Comparison of ENCODE assay signal across 8 cellular contexts in genomic region chr12:51886021-51886710, GRCh38. TPM values are rescaled to one million over a fixed set of nuclear protein-coding genes. Genes with fewer than 3 reads are reported as not detected.
DNase-seq lines count a peak whose midpoint lies in the region; ATAC-seq and TF ChIP-seq lines count a peak whose summit lies in the region.

No MANE protein-coding gene starts in this region.

- peak; percentile 92 for ATAC-seq in T-helper 17 cell
- peak; percentile 95 for ATAC-seq in central memory CD8-positive, alpha-beta T cell (replicated peaks; ENCODE audit: extremely low read depth, poor library complexity, severe bottlenecking)
- peak; percentile 88 to 91 for ATAC-seq in lower lobe of right lung

- no peaks in the 10 kb centered on the region for H3K27me3 ChIP-seq in lower lobe of right lung (ENCODE audit: low read depth)

- H3K4me1 Mint-ChIP-seq in T-helper 17 cell = peaks cover 6% of the 10 kb centered on the region
- H3K4me1 Mint-ChIP-seq in central memory CD8-positive, alpha-beta T cell = peaks cover 10% of the 10 kb centered on the region

- no peaks in the 10 kb centered on the region for H3K36me3 Mint-ChIP-seq in T-helper 17 cell (ENCODE audit: low read depth)
- peaks cover 2% of the 10 kb centered on the region for H3K36me3 Mint-ChIP-seq in central memory CD8-positive, alpha-beta T cell (ENCODE audit: insufficient read depth)

- peak overlapping the region; percentile 67 for H3K27ac Mint-ChIP-seq in T-helper 17 cell
- H3K27ac Mint-ChIP-seq in central memory CD8-positive, alpha-beta T cell (ENCODE audit: low read depth) = no peak overlapping the region

- no peaks in the 10 kb centered on the region for H3K9me3 Mint-ChIP-seq in central memory CD8-positive, alpha-beta T cell

- peaks cover 13% of the 10 kb centered on the region for H3K4me1 ChIP-seq in lower lobe of right lung

- intact Hi-C loops in lower lobe of right lung (cut with DNase I) = no loop called here

- no peaks in the 10 kb centered on the region for H3K9me3 ChIP-seq in T-helper 17 cell (ENCODE audit: control insufficient read depth, low read length, poor library complexity, severe bottlenecking)
- no peaks in the 10 kb centered on the region for H3K9me3 ChIP-seq in lower lobe of right lung

- H3K4me3 Mint-ChIP-seq in T-helper 17 cell = peak overlapping the region; percentile 28
- peak overlapping the region; percentile 46 for H3K4me3 Mint-ChIP-seq in central memory CD8-positive, alpha-beta T cell

- H3K36me3 ChIP-seq in lower lobe of right lung = no peaks in the 10 kb centered on the region

- TF ChIP-seq CTCF in lower lobe of right lung (IDR thresholded peaks at IDR 0.05) = no peak

- H3K27ac ChIP-seq in lower lobe of right lung = peak overlapping the region; percentile 74

- H3K27me3 Mint-ChIP-seq in T-helper 17 cell = no peaks in the 10 kb centered on the region
- H3K27me3 Mint-ChIP-seq in central memory CD8-positive, alpha-beta T cell = peaks cover 8% of the 10 kb centered on the region

- H3K4me3 ChIP-seq in lower lobe of right lung = no peak overlapping the region

- peak; percentile 11 for DNase-seq in activated CD8-positive, alpha-beta memory T cell treated with anti-CD3 and anti-CD28 coated beads, Interleukin-2, amount 50 U/mL, for 1 hour (ENCODE audit: extremely low read depth)
- no peak for DNase-seq in activated CD8-positive, alpha-beta memory T cell treated with anti-CD3 and anti-CD28 coated beads for 24 hours
- DNase-seq in T-helper 17 cell (no peak), lower lobe of right lung (peak; percentile 73), NCI-H510A treated with DMSO at 0.1 percent for 48 hours (lab: John Stamatoyannopoulos, UW) (no peak), DMS153 treated with DMSO at 0.1 percent for 48 hours (lab: John Stamatoyannopoulos, UW; ENCODE audit: unreplicated experiment) (no peak)
- no peak for DNase-seq in central memory CD8-positive, alpha-beta T cell (ENCODE audit: low spot score in 2 of 2)
- peak in 5 of 6 experiments; percentile 13 to 69 (median 63) for DNase-seq in stimulated activated naive CD4-positive, alpha-beta T cell (lab: John Stamatoyannopoulos, UW)

RNA-seq across cellular contexts. Expression of gene ANKRD33, which starts 1.7 kb away (rescaled TPM):
- total RNA-seq in T-helper 17 cell (not detected), lower lobe of right lung (not detected)

RNA-seq across cellular contexts. Expression of gene ACVRL1, which starts 21.1 kb away (rescaled TPM):
- not detected for total RNA-seq in T-helper 17 cell
- 242 TPM for total RNA-seq in lower lobe of right lung

RNA-seq across cellular contexts. Expression of gene FIGNL2, which starts 37.6 kb away (rescaled TPM):
- under 1 TPM; 0.42 to 0.76 TPM for total RNA-seq in T-helper 17 cell
- total RNA-seq in lower lobe of right lung = 0.95 TPM

Comparison
In these comparisons a context has a peak if more than half of its experiments do, and no peak if none do; other contexts are left out.
1. DNase-seq: peak in activated CD8-positive, alpha-beta memory T cell treated with anti-CD3 and anti-CD28 coated beads, Interleukin-2, amount 50 U/mL, for 1 hour (single experiment), lower lobe of right lung (single experiment) and stimulated activated naive CD4-positive, alpha-beta T cell (5 of 6); none in activated CD8-positive, alpha-beta memory T cell treated with anti-CD3 and anti-CD28 coated beads for 24 hours (single experiment), T-helper 17 cell (0 of 3), central memory CD8-positive, alpha-beta T cell (0 of 2), NCI-H510A treated with DMSO at 0.1 percent for 48 hours (single experiment) and DMS153 treated with DMSO at 0.1 percent for 48 hours (single experiment).
2. RNA of gene ACVRL1, which starts 21.1 kb away (total RNA-seq): 242 TPM in lower lobe of right lung (single experiment); not detected in T-helper 17 cell; every median in the first group is over 100 times any median in the second.
3. Peak in every context shown above with its lines, with median percentiles within 50 percentile points of each other: ATAC-seq.